ENCODE assay signal across 10 cellular contexts in genomic region chr12:45878630-45879255, GRCh38.
DNase-seq lines count a peak whose midpoint lies in the region; ATAC-seq and TF ChIP-seq lines count a peak whose summit lies in the region.
"Had no signal": no experiment of that assay in that cellular context is flagged by ENCODE, and none has a peak within 500 bp of the region (broad histone marks: within the 10 kb centered on the region; RNA-seq: fewer than 3 reads in every experiment).

No MANE protein-coding gene starts in this region.

- POLR2A ChIA-PET in activated CD8-positive, alpha-beta T cell treated with anti-CD3 and anti-CD28 coated beads for 36 hours (lab: Charles Lee) = no interaction called here

- H3K9me3 Mint-ChIP-seq in activated CD8-positive, alpha-beta T cell treated with anti-CD3 and anti-CD28 coated beads for 36 hours = no peaks in the 10 kb centered on the region
- H3K9me3 Mint-ChIP-seq: activated B cell treated with CpG ODN at 0.5 μM for 24 hours had no signal

- H3K27me3 Mint-ChIP-seq in activated CD8-positive, alpha-beta T cell treated with anti-CD3 and anti-CD28 coated beads for 36 hours = no peaks in the 10 kb centered on the region
- H3K27me3 Mint-ChIP-seq: activated B cell treated with CpG ODN at 0.5 μM for 24 hours had no signal

- intact Hi-C loops in activated CD8-positive, alpha-beta T cell treated with anti-CD3 and anti-CD28 coated beads for 36 hours (cut with micrococcal nuclease) = no loop called here
- intact Hi-C loops in left colon (cut with DNase I, micrococcal nuclease) = no loop called here

- peak; percentile 27 for ATAC-seq in activated CD8-positive, alpha-beta T cell treated with anti-CD3 and anti-CD28 coated beads for 36 hours
- ATAC-seq in left colon (no peak), GM21447 (IDR thresholded peaks at IDR 0.05; ENCODE audit: unreplicated experiment) (no peak)

- H3K27ac Mint-ChIP-seq in activated CD8-positive, alpha-beta T cell treated with anti-CD3 and anti-CD28 coated beads for 36 hours = peak overlapping the region; percentile 70
- H3K27ac Mint-ChIP-seq: activated B cell treated with CpG ODN at 0.5 μM for 24 hours had no signal

- TF ChIP-seq CTCF in activated CD8-positive, alpha-beta T cell treated with anti-CD3 and anti-CD28 coated beads for 36 hours (IDR thresholded peaks at IDR 0.05) = no peak

- WGBS in urinary bladder = 37% methylated on average over 8 of the region's 8 CpGs

- H3K27ac ChIP-seq in urinary bladder (ENCODE audit: low read depth) = peak overlapping the region; percentile 10

- H3K36me3 Mint-ChIP-seq in activated CD8-positive, alpha-beta T cell treated with anti-CD3 and anti-CD28 coated beads for 36 hours (ENCODE audit: low read depth) = peaks cover 59% of the 10 kb centered on the region

- DNase-seq in stimulated activated naive CD4-positive, alpha-beta T cell treated with Interleukin-2 at 50 U/mL for 16 hours (lab: John Stamatoyannopoulos, UW) = peak; percentile 17
- no peak for DNase-seq in stimulated activated naive CD4-positive, alpha-beta T cell (lab: John Stamatoyannopoulos, UW)
- peak; percentile 47 for DNase-seq in activated CD8-positive, alpha-beta T cell treated with anti-CD3 and anti-CD28 coated beads for 36 hours
- peak; percentile 59 for DNase-seq in iris pigment epithelial cell (ENCODE audit: low read depth)
- no peak for DNase-seq in NCI-H345 (lab: John Stamatoyannopoulos, UW)
- DNase-seq in left colon = no peak
- DNase-seq: activated B cell treated with CpG ODN at 0.5 μM for 24 hours, NCI-H82 had no signal

- no peak overlapping the region for H3K4me3 Mint-ChIP-seq in activated CD8-positive, alpha-beta T cell treated with anti-CD3 and anti-CD28 coated beads for 36 hours
- H3K4me3 Mint-ChIP-seq: activated B cell treated with CpG ODN at 0.5 μM for 24 hours had no signal

- H3K4me1 ChIP-seq in urinary bladder (ENCODE audit: insufficient read depth) = no peaks in the 10 kb centered on the region

- H3K36me3 ChIP-seq in urinary bladder (ENCODE audit: insufficient read depth) = no peaks in the 10 kb centered on the region

- H3K4me3 ChIP-seq in urinary bladder (ENCODE audit: low read depth, low read length) = no peak overlapping the region

- H3K4me1 Mint-ChIP-seq in activated CD8-positive, alpha-beta T cell treated with anti-CD3 and anti-CD28 coated beads for 36 hours (ENCODE audit: low read depth) = peaks cover 29% of the 10 kb centered on the region
- H3K4me1 Mint-ChIP-seq: activated B cell treated with CpG ODN at 0.5 μM for 24 hours had no signal

- CTCF ChIA-PET in activated CD8-positive, alpha-beta T cell treated with anti-CD3 and anti-CD28 coated beads for 36 hours (lab: Charles Lee) = no interaction called here

Comparison
In these comparisons a context has a peak if more than half of its experiments do, and no peak if none do; other contexts are left out.
1. DNase-seq: peak in stimulated activated naive CD4-positive, alpha-beta T cell treated with Interleukin-2 at 50 U/mL for 16 hours (single experiment), activated CD8-positive, alpha-beta T cell treated with anti-CD3 and anti-CD28 coated beads for 36 hours (single experiment) and iris pigment epithelial cell (single experiment); none in stimulated activated naive CD4-positive, alpha-beta T cell (0 of 6), NCI-H345 (single experiment) and left colon (0 of 2).